Comparison of ENCODE assay signal across 21 cellular contexts in genomic region chr3:7573330-7573729, GRCh38.
"Had no signal": no experiment of that assay in that cellular context is flagged by ENCODE, and none has a peak within 500 bp of the region (broad histone marks: within the 10 kb centered on the region; RNA-seq: fewer than 3 reads in every experiment).

No MANE protein-coding gene starts in this region.

- H3K4me1 Mint-ChIP-seq: activated naive CD8-positive, alpha-beta T cell treated with anti-CD3 and anti-CD28 coated beads, Interleukin-2, amount 10 ng/mL, durations not matched to agents 7 days and 5 days; mesothelial cell of epicardium; natural killer cell had no signal

- DNase-seq: activated CD4-positive, alpha-beta memory T cell treated with anti-CD3 and anti-CD28 coated beads for 36 hours; activated CD4-positive, alpha-beta T cell treated with anti-CD3 and anti-CD28 coated beads for 48 hours; activated naive CD4-positive, alpha-beta T cell treated with Interleukin-2 at 50 U/mL for 16 hours; activated naive CD8-positive, alpha-beta T cell treated with anti-CD3 and anti-CD28 coated beads, Interleukin-2, amount 10 ng/mL, durations not matched to agents 7 days and 5 days; activated T-cell treated with anti-CD3 and anti-CD28 coated beads, Interleukin-2, amount 50 U/mL, for 48 hours; amniotic stem cell; body of pancreas; dermis blood vessel endothelial cell; effector CD8-positive, alpha-beta T cell; kidney; mammary epithelial cell; natural killer cell; stimulated activated CD4-positive, alpha-beta T cell treated with anti-CD3 and anti-CD28 coated beads, Interleukin-1b, Interleukin-23, amount 100 ng/mL, for 48 hours; substantia nigra had no signal

- H3K9me3 ChIP-seq: body of pancreas had no signal

- H3K27me3 ChIP-seq: body of pancreas, cardiac muscle cell, tibial nerve had no signal

- H3K27me3 Mint-ChIP-seq: activated CD4-positive, alpha-beta memory T cell treated with anti-CD3 and anti-CD28 coated beads for 36 hours; activated naive CD8-positive, alpha-beta T cell treated with anti-CD3 and anti-CD28 coated beads, Interleukin-2, amount 10 ng/mL, durations not matched to agents 7 days and 5 days; progenitor cell of endocrine pancreas; stimulated activated naive CD8-positive, alpha-beta T cell treated with anti-CD3 and anti-CD28 coated beads, Interleukin-15, Interleukin-2, amounts not matched to agents 100 ng/mL and 50 ng/mL, for 24 hours had no signal

- H3K4me1 ChIP-seq: body of pancreas had no signal

- ATAC-seq: body of pancreas, left lobe of liver, natural killer cell had no signal

- FAIRE-seq: frontal cortex, kidney had no signal

- H3K36me3 ChIP-seq: cardiac muscle cell, tibial nerve had no signal

- H3K27ac Mint-ChIP-seq: activated CD4-positive, alpha-beta memory T cell treated with anti-CD3 and anti-CD28 coated beads for 36 hours; activated naive CD8-positive, alpha-beta T cell treated with anti-CD3 and anti-CD28 coated beads, Interleukin-2, amount 10 ng/mL, durations not matched to agents 7 days and 5 days; mesothelial cell of epicardium; natural killer cell; progenitor cell of endocrine pancreas; stimulated activated naive CD8-positive, alpha-beta T cell treated with anti-CD3 and anti-CD28 coated beads, Interleukin-15, Interleukin-2, amounts not matched to agents 100 ng/mL and 50 ng/mL, for 24 hours had no signal

- H3K4me3 Mint-ChIP-seq: activated CD4-positive, alpha-beta memory T cell treated with anti-CD3 and anti-CD28 coated beads for 36 hours; activated naive CD8-positive, alpha-beta T cell treated with anti-CD3 and anti-CD28 coated beads, Interleukin-2, amount 10 ng/mL, durations not matched to agents 7 days and 5 days; mesothelial cell of epicardium; natural killer cell; stimulated activated naive CD8-positive, alpha-beta T cell treated with anti-CD3 and anti-CD28 coated beads, Interleukin-15, Interleukin-2, amounts not matched to agents 100 ng/mL and 50 ng/mL, for 24 hours had no signal

- H3K4me3 ChIP-seq: body of pancreas, cardiac muscle cell, tibial nerve had no signal

- H3K27ac ChIP-seq: body of pancreas, cardiac muscle cell, tibial nerve had no signal

- H3K36me3 Mint-ChIP-seq: activated CD4-positive, alpha-beta memory T cell treated with anti-CD3 and anti-CD28 coated beads for 36 hours; activated naive CD8-positive, alpha-beta T cell treated with anti-CD3 and anti-CD28 coated beads, Interleukin-2, amount 10 ng/mL, durations not matched to agents 7 days and 5 days; mesothelial cell of epicardium; natural killer cell had no signal
